Comparison of ENCODE assay signal across 11 cellular contexts in genomic region chr10:29106287-29106686, GRCh38.
"Had no signal": no experiment of that assay in that cellular context is flagged by ENCODE, and none has a peak within 500 bp of the region (broad histone marks: within the 10 kb centered on the region; RNA-seq: fewer than 3 reads in every experiment).

No MANE protein-coding gene starts in this region.

- H3K4me3 ChIP-seq: esophagus muscularis mucosa, left lung had no signal

- ATAC-seq: activated T-helper 17 cell treated with anti-CD3 and anti-CD28 coated beads, Interleukin-2, amount 50 U/mL, for 72 hours had no signal

- H3K4me1 ChIP-seq: esophagus muscularis mucosa, left lung had no signal

- H3K27ac ChIP-seq: esophagus muscularis mucosa, left lung had no signal

- DNase-seq: activated naive CD4-positive, alpha-beta T cell treated with anti-CD3 and anti-CD28 coated beads, Interleukin-2, amount 10 ng/mL, durations not matched to agents 7 days and 5 days; activated T-cell treated with anti-CD3 and anti-CD28 coated beads for 4 hours; cerebellar nuclear complex; immature natural killer cell; left lung; retina; stimulated activated CD4-positive, alpha-beta T cell treated with anti-CD3 and anti-CD28 coated beads, Interleukin-15, amount 100 ng/mL, for 24 hours; stimulated activated CD4-positive, alpha-beta T cell treated with anti-CD3 and anti-CD28 coated beads, Interleukin-4, amount 100 ng/mL, for 24 hours; T-helper 9 cell had no signal

- H3K36me3 ChIP-seq: esophagus muscularis mucosa, left lung had no signal

- H3K9me3 ChIP-seq: esophagus muscularis mucosa, left lung had no signal

- H3K27me3 ChIP-seq: left lung had no signal
